Comparison of ENCODE assay signal across 28 cellular contexts in the genomic region with DNA sequence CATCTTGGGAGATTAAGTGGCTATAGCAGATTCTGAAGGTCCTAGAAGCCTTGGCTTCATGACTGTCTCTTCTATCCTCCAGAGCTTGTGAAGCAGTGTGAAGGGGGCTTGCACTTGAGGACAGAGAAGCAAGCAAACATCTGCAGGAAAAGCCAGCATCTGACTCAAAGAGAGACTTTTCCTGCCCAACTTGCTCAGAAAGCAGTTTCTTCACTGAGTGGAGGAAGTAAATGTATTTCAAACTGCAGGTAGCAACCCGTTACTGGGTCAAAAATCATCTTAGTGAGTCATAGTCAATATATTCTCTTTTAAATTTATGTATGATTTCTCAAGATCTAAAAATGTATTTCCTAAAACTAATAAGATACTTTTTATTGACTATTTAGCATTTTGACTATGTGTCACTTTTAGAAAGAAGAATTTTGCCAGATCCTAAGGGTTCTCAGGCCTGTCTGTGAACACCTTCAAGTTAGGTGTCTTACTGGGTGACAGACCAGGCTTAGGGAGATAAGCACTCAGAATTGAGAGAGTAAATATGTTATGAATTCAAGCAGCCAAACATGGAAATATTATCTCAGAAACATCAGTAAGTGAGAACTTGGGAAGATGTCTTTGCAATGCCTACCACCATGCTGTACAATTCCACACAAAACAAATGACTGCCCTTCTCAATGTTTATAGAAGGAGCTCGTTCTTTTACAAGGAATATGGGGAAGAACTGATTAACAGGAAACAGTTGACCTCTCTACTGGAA.
"Had no signal": no experiment of that assay in that cellular context is flagged by ENCODE, and none has a peak within 500 bp of the region (broad histone marks: within the 10 kb centered on the region; RNA-seq: fewer than 3 reads in every experiment).

No MANE protein-coding gene starts in this region.

- H3K27ac Mint-ChIP-seq: activated CD8-positive, alpha-beta T cell treated with anti-CD3 and anti-CD28 coated beads, Interleukin-2, amount 10 ng/mL, durations not matched to agents 7 days and 5 days; activated naive CD4-positive, alpha-beta T cell treated with anti-CD3 and anti-CD28 coated beads, Interleukin-2, amount 50 U/mL, for 72 hours; activated naive CD8-positive, alpha-beta T cell treated with anti-CD3 and anti-CD28 coated beads, Interleukin-2, amount 50 U/mL, for 24 hours; WTC11 had no signal

- H3K27me3 ChIP-seq: ascending aorta, body of pancreas, MG63 had no signal

- ATAC-seq: activated CD8-positive, alpha-beta T cell treated with anti-CD3 and anti-CD28 coated beads, Interleukin-2, amount 10 ng/mL, durations not matched to agents 7 days and 5 days; activated naive CD4-positive, alpha-beta T cell treated with anti-CD3 and anti-CD28 coated beads, Interleukin-2, amount 50 U/mL, for 72 hours; activated naive CD8-positive, alpha-beta T cell treated with anti-CD3 and anti-CD28 coated beads, Interleukin-2, amount 50 U/mL, for 24 hours; body of pancreas; Panc1; Right ventricle myocardium inferior; WTC11 had no signal

- H3K27ac ChIP-seq: ascending aorta, body of pancreas, SK-N-MC had no signal

- H3K27me3 Mint-ChIP-seq: activated naive CD8-positive, alpha-beta T cell treated with anti-CD3 and anti-CD28 coated beads, Interleukin-2, amount 50 U/mL, for 24 hours had no signal

- H3K4me3 Mint-ChIP-seq: activated CD8-positive, alpha-beta T cell treated with anti-CD3 and anti-CD28 coated beads, Interleukin-2, amount 10 ng/mL, durations not matched to agents 7 days and 5 days; activated naive CD8-positive, alpha-beta T cell treated with anti-CD3 and anti-CD28 coated beads, Interleukin-2, amount 50 U/mL, for 24 hours; WTC11 had no signal

- DNase-seq: activated CD4-positive, alpha-beta T cell treated with anti-CD3 and anti-CD28 coated beads for 48 hours; activated CD4-positive, CD25-positive, alpha-beta regulatory T cell treated with anti-CD3 and anti-CD28 coated beads, Interleukin-2, amount 50 U/mL, for 72 hours; activated CD8-positive, alpha-beta memory T cell treated with anti-CD3 and anti-CD28 coated beads, Interleukin-2, amount 50 U/mL, for 48 hours; activated CD8-positive, alpha-beta T cell treated with anti-CD3 and anti-CD28 coated beads, Interleukin-2, amount 10 ng/mL, durations not matched to agents 7 days and 5 days; activated effector memory CD4-positive, alpha-beta T cell treated with anti-CD3 and anti-CD28 coated beads, Interleukin-2, amount 50 U/mL, for 16 hours; activated naive CD4-positive, alpha-beta T cell treated with Interleukin-2 at 50 U/mL for 16 hours; activated naive CD8-positive, alpha-beta T cell treated with anti-CD3 and anti-CD28 coated beads, Interleukin-2, amount 50 U/mL, for 24 hours; activated T-cell treated with anti-CD3 and anti-CD28 coated beads, Interleukin-2, amount 50 U/mL, for 1 hour; amniotic stem cell; body of pancreas; KG1; MG63; MV-4-11; NCI-H1092 treated with DMSO at 0.1 percent for 48 hours; NCI-H1417 treated with DMSO at 0.1 percent for 48 hours; NCI-H1694; NCI-H2029; NCI-H510A treated with DMSO at 0.1 percent for 48 hours; NCI-H69; NK-92 treated with Interleukin-12 subunit alpha and Interleukin-12 subunit beta, amount 100 ng/mL, for 24 hours; OCI-M1; RPMI8226 had no signal

- H3K4me1 Mint-ChIP-seq: activated naive CD8-positive, alpha-beta T cell treated with anti-CD3 and anti-CD28 coated beads, Interleukin-2, amount 50 U/mL, for 24 hours; WTC11 had no signal

- H3K9me3 ChIP-seq: ascending aorta, body of pancreas, MG63 had no signal

- H3K4me1 ChIP-seq: ascending aorta, body of pancreas had no signal

- H3K4me3 ChIP-seq: ascending aorta, body of pancreas, MG63, SK-N-MC had no signal

- H3K36me3 ChIP-seq: ascending aorta, MG63 had no signal
